22 cellular contexts compared by ENCODE assay signal in the genomic region with DNA sequence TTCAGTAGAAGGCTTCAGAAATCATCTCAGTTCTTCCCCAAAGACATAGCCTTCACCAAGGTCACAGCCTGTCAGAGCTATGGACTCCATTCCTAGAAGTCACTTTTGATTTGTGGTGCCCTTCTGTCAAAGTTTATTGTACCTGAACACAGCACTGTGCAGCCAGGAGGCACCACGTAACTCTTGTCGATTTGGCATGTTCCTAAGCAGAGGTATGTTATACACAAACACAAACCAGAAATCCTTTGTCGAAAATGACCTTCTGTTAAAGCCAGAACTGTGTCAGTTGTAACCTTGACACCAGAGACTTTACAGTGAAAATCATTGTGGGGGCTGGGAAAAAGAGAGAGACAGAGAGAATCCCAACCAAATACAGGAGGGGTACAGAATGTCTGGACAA.
DNase-seq lines count a peak whose midpoint lies in the region; ATAC-seq, FAIRE-seq and TF ChIP-seq lines count a peak whose summit lies in the region.
"Had no signal": no experiment of that assay in that cellular context is flagged by ENCODE, and none has a peak within 500 bp of the region (broad histone marks: within the 10 kb centered on the region; RNA-seq: fewer than 3 reads in every experiment).

No MANE protein-coding gene starts in this region.

- no peak overlapping the region for H3K4me3 ChIP-seq in BLaER1 treated with 17β-estradiol and CSF1 and Interleukin-3, amounts not matched to agents 10 nM and 100 nM
- no peak overlapping the region for H3K4me3 ChIP-seq in endothelial cell of umbilical vein (replicated peaks in 1 of 3; ENCODE audit: insufficient read depth in 1 of 3, low read depth in 1 of 3, low read length in 3 of 3)
- H3K4me3 ChIP-seq: BLaER1 had no signal

- peaks cover 17% of the 10 kb centered on the region for H3K9me3 Mint-ChIP-seq in neural crest cell
- H3K9me3 Mint-ChIP-seq: CD8-positive, alpha-beta T cell had no signal

- dilution Hi-C loops in endothelial cell of umbilical vein (cut with MboI; ENCODE audit: extremely low pct_ligation_motif_present, low sequenced_read_pairs): no loop called here

- TF ChIP-seq CTCF in endothelial cell of umbilical vein (IDR thresholded peaks at IDR 0.05; ENCODE audit: extremely low read depth in 1 of 2, insufficient read depth in 1 of 2, low read depth in 1 of 2, low read length in 2 of 2) (no peak), neural crest cell (conservative IDR thresholded peaks at IDR 0.05) (no peak)

- no peak overlapping the region for H2AFZ ChIP-seq in endothelial cell of umbilical vein (ENCODE audit: low read depth, low read length)

- peak overlapping the region in 9 of 11 experiments; percentile 74 to 97 (median 95); a peak in 18 of 22 replicates for H3K27ac ChIP-seq in BLaER1 treated with 17β-estradiol and CSF1 and Interleukin-3, amounts not matched to agents 10 nM and 100 nM
- H3K27ac ChIP-seq in endothelial cell of umbilical vein (ENCODE audit: insufficient read depth, low read depth, low read length): no peak overlapping the region
- H3K27ac ChIP-seq: BLaER1, C4-2B had no signal

- H3K4me1 Mint-ChIP-seq in neural crest cell: no peaks in the 10 kb centered on the region

- H3K27me3 Mint-ChIP-seq in neural crest cell (ENCODE audit: low read depth): no peaks in the 10 kb centered on the region

- H3K36me3 ChIP-seq in BLaER1 treated with 17β-estradiol and CSF1 and Interleukin-3, amounts not matched to agents 10 nM and 100 nM: peaks cover 0 to 9% (median 0%) of the 10 kb centered on the region in 11 experiments; a peak in 4 of 22 replicates
- no peaks in the 10 kb centered on the region for H3K36me3 ChIP-seq in endothelial cell of umbilical vein (ENCODE audit: control insufficient read depth in 2 of 2, extremely low read depth in 1 of 2, insufficient read depth in 2 of 2, low read length in 2 of 2)
- H3K36me3 ChIP-seq: BE2C, BLaER1 had no signal

- no TSS peak for BruUV-seq in endothelial cell of umbilical vein (replicated peaks; lab: Mats Ljungman, UMichigan)

- H3K27me3 ChIP-seq in BLaER1 treated with 17β-estradiol and CSF1 and Interleukin-3, amounts not matched to agents 10 nM and 100 nM: no peaks in the 10 kb centered on the region
- no peaks in the 10 kb centered on the region for H3K27me3 ChIP-seq in endothelial cell of umbilical vein (ENCODE audit: control insufficient read depth in 2 of 2, insufficient read depth in 2 of 2, low read length in 2 of 2)
- H3K27me3 ChIP-seq: BE2C, BLaER1 had no signal

- H3K4me3 Mint-ChIP-seq in neural crest cell: no peak overlapping the region
- H3K4me3 Mint-ChIP-seq: CD4-positive, alpha-beta T cell; CD8-positive, alpha-beta T cell had no signal

- peaks cover 27 to 88% (median 68%) of the 10 kb centered on the region in 10 experiments for H3K4me1 ChIP-seq in BLaER1 treated with 17β-estradiol and CSF1 and Interleukin-3, amounts not matched to agents 10 nM and 100 nM
- H3K4me1 ChIP-seq in endothelial cell of umbilical vein (ENCODE audit: control insufficient read depth, extremely low read depth, insufficient read depth, low read length): peaks cover 20% of the 10 kb centered on the region
- H3K4me1 ChIP-seq: Caco-2 had no signal

- H4K20me1 ChIP-seq in BLaER1 treated with 17β-estradiol and CSF1 and Interleukin-3, amounts not matched to agents 10 nM and 100 nM: no peaks in the 10 kb centered on the region
- no peaks in the 10 kb centered on the region for H4K20me1 ChIP-seq in endothelial cell of umbilical vein (replicated peaks; ENCODE audit: control insufficient read depth, extremely low read depth, insufficient read depth, low read length)
- H4K20me1 ChIP-seq: BLaER1 had no signal

- intact Hi-C loops in Right ventricle myocardium superior (cut with DNase I): no loop called here
- intact Hi-C loops in cardiac septum (cut with DNase I): no loop called here
- intact Hi-C loops in endothelial cell of umbilical vein (cut with micrococcal nuclease): no loop called here

- CTCF ChIA-PET in endothelial cell of umbilical vein (lab: Charles Lee): no interaction called here

- FAIRE-seq in endothelial cell of umbilical vein (lab: Jason Lieb, UNC): no peak
- FAIRE-seq: A204.1, D721Med, G401.6, GM12891 had no signal

- H3K79me2 ChIP-seq in endothelial cell of umbilical vein (ENCODE audit: control insufficient read depth, insufficient read depth, low read length): no peaks in the 10 kb centered on the region

- POLR2A ChIA-PET in endothelial cell of umbilical vein (lab: Charles Lee): no interaction called here

- DNase-seq in Right ventricle myocardium superior (no peak), cardiac septum (ENCODE audit: low spot score) (no peak), endothelial cell of umbilical vein (ENCODE audit: low read depth, low spot score) (peak; percentile 3), neural crest cell (ENCODE audit: low read depth, low spot score) (no peak), midbrain (lab: John Stamatoyannopoulos, UW) (no peak)
- DNase-seq: 8988T; ACHN; BE2C; Caco-2; Calu3; CD4-positive, alpha-beta T cell; CD8-positive, alpha-beta T cell; DMS79 treated with DMSO at 0.1 percent for 48 hours; GF-D8 had no signal

- no peaks in the 10 kb centered on the region for H3K9me1 ChIP-seq in endothelial cell of umbilical vein (replicated peaks; ENCODE audit: control insufficient read depth, extremely low read depth, insufficient read depth, low read length)

- ATAC-seq in Right ventricle myocardium superior (ENCODE audit: poor library complexity) (peak; percentile 54), HG03175 (IDR thresholded peaks at IDR 0.05; ENCODE audit: unreplicated experiment) (no peak)
- ATAC-seq: CD8-positive, alpha-beta T cell had no signal

- H3K9me3 ChIP-seq in BLaER1 treated with 17β-estradiol and CSF1 and Interleukin-3, amounts not matched to agents 10 nM and 100 nM (replicated peaks in 1 of 11): peaks cover 0 to 66% (median 10%) of the 10 kb centered on the region in 11 experiments; a peak in 12 of 22 replicates
- H3K9me3 ChIP-seq in endothelial cell of umbilical vein (replicated peaks; ENCODE audit: control insufficient read depth, insufficient read depth, low read length): no peaks in the 10 kb centered on the region
- H3K9me3 ChIP-seq: BLaER1, Caco-2 had no signal

- no peak overlapping the region for H3K9ac ChIP-seq in BLaER1 treated with 17β-estradiol and CSF1 and Interleukin-3, amounts not matched to agents 10 nM and 100 nM
- H3K9ac ChIP-seq in endothelial cell of umbilical vein (replicated peaks; ENCODE audit: extremely low read depth, insufficient read depth, low read length): no peak overlapping the region
- H3K9ac ChIP-seq: BLaER1 had no signal

- no peak for TF ChIP-seq POLR2A in endothelial cell of umbilical vein (IDR thresholded peaks at IDR 0.05; ENCODE audit: low read depth, low read length)

- peak overlapping the region in 5 of 11 experiments; percentile 4 to 81 (median 73); a peak in 10 of 22 replicates for H3K4me2 ChIP-seq in BLaER1 treated with 17β-estradiol and CSF1 and Interleukin-3, amounts not matched to agents 10 nM and 100 nM
- H3K4me2 ChIP-seq in endothelial cell of umbilical vein (ENCODE audit: insufficient read depth, low read length): no peak overlapping the region
- H3K4me2 ChIP-seq: BLaER1 had no signal

- no peaks in the 10 kb centered on the region for H3K36me3 Mint-ChIP-seq in neural crest cell (ENCODE audit: low read depth)
- H3K36me3 Mint-ChIP-seq: CD8-positive, alpha-beta T cell had no signal

- H3K27ac Mint-ChIP-seq in neural crest cell (ENCODE audit: unreplicated experiment): peak overlapping the region; percentile 27
- H3K27ac Mint-ChIP-seq: CD4-positive, alpha-beta T cell; CD8-positive, alpha-beta T cell had no signal

TF ChIP-seq in endothelial cell of umbilical vein, 7 proteins besides CTCF, POLR2A, EP300 and RAD21:
- TF ChIP-seq EZH2 (IDR thresholded peaks at IDR 0.05; ENCODE audit: borderline replicate concordance, low read depth, low read length, severe bottlenecking) (no peak), MYC (IDR thresholded peaks at IDR 0.05; ENCODE audit: low read depth, low read length) (no peak), FOS (IDR thresholded peaks at IDR 0.05; ENCODE audit: borderline replicate concordance, insufficient read depth, low read length) (no peak)
- TF ChIP-seq, protein P1, sequence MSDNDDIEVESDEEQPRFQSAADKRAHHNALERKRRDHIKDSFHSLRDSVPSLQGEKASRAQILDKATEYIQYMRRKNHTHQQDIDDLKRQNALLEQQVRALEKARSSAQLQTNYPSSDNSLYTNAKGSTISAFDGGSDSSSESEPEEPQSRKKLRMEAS (IDR thresholded peaks at IDR 0.05; ENCODE audit: insufficient read depth, insufficient read length): no peak
TF ChIP-seq in endothelial cell of umbilical vein: peak in this region for 0.
